1 cellular context compared by ENCODE assay signal in the genomic region with DNA sequence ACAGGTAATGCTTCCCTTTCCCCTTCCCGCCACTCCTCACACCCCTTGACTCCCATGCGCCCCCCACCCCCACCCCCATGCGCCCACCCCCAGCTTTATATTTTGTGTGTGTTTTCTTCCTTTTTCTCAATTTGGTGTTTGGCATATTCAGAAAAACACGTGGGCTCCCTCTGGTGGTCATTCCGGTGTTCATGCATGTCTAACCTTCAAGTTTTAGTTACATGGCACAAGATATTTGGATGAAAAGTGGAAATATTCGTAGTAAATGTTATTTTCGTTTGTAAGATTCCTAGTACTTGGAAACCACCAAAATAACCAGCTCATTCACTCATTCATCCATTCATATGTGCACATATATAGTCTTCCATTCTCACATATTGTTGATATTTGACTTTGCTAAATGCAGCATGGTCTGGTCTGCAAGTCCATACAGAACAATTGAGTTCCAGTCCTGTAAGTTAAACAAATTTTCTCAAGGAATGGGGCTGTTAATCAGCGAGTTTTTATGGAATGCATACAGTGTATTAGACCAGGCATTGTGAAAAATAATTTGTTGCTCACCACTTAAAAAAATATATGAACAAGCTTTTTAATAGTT.
TF ChIP-seq lines count a peak whose summit lies in the region.

No MANE protein-coding gene starts in this region.

TF ChIP-seq in IMR-90, 13 proteins besides CTCF, POLR2A, EP300 and RAD21:
- TF ChIP-seq MXI1 (IDR thresholded peaks at IDR 0.05; ENCODE audit: borderline replicate concordance, low read depth, low read length): no peak
- peak; percentile 82 for TF ChIP-seq SMC3 (IDR thresholded peaks at IDR 0.05; ENCODE audit: low read depth, low read length)
- TF ChIP-seq RCOR1 (IDR thresholded peaks at IDR 0.05; ENCODE audit: insufficient replicate concordance, low read length): no peak
- TF ChIP-seq, protein P1, sequence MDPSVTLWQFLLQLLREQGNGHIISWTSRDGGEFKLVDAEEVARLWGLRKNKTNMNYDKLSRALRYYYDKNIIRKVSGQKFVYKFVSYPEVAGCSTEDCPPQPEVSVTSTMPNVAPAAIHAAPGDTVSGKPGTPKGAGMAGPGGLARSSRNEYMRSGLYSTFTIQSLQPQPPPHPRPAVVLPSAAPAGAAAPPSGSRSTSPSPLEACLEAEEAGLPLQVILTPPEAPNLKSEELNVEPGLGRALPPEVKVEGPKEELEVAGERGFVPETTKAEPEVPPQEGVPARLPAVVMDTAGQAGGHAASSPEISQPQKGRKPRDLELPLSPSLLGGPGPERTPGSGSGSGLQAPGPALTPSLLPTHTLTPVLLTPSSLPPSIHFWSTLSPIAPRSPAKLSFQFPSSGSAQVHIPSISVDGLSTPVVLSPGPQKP (IDR thresholded peaks at IDR 0.05; ENCODE audit: borderline replicate concordance, low read depth, low read length): no peak
